ENCODE assay signal across 10 cellular contexts in genomic region chr6:49463612-49463967, GRCh38. TPM values are rescaled to one million over a fixed set of nuclear protein-coding genes. Genes with fewer than 3 reads are reported as not detected.
DNase-seq lines count a peak whose midpoint lies in the region; ATAC-seq, FAIRE-seq and TF ChIP-seq lines count a peak whose summit lies in the region.
"Had no signal": no experiment of that assay in that cellular context is flagged by ENCODE, and none has a peak within 500 bp of the region (broad histone marks: within the 10 kb centered on the region; RNA-seq: fewer than 3 reads in every experiment).

No MANE protein-coding gene starts in this region.

- TSS peak; percentile 92 for BruUV-seq in GM12878 (replicated peaks; lab: Mats Ljungman, UMichigan)

- ATAC-seq in HG03460 (IDR thresholded peaks at IDR 0.05; ENCODE audit: unreplicated experiment) (peak; percentile 8), GM12878 (peak; percentile 5), mucosa of descending colon (peak; percentile 4), GM18868 (IDR thresholded peaks at IDR 0.05; ENCODE audit: unreplicated experiment) (no peak), HG02798 (IDR thresholded peaks at IDR 0.05; ENCODE audit: poor library complexity, unreplicated experiment) (no peak)

- H3K4me1 ChIP-seq in GM12878 (ENCODE audit: control insufficient read depth, insufficient read depth, low read length): peaks cover 4% of the 10 kb centered on the region; the same call in 1 of the 2 replicates
- H3K4me1 ChIP-seq in mucosa of descending colon (ENCODE audit: low read depth): peaks cover 19% of the 10 kb centered on the region

- POLR2A ChIA-PET in GM12878 (lab: Charles Lee): no interaction called here

- DNase-seq in NCI-H748 treated with DMSO at 0.1 percent for 48 hours (lab: John Stamatoyannopoulos, UW) (peak; percentile 45), NCI-H748 (lab: John Stamatoyannopoulos, UW; ENCODE audit: unreplicated experiment) (no peak), GM12878 (ENCODE audit: low read depth, low spot score) (no peak), mucosa of descending colon (peak in 1 of 3 donors; percentile 6), HT-29 (ENCODE audit: low spot score) (no peak)

- SMC1A ChIA-PET in GM12878 (lab: Charles Lee; ENCODE audit: uncharacterized antibody, unreplicated experiment): no interaction called here

- TF ChIP-seq EP300 in GM12878 (IDR thresholded peaks at IDR 0.05; ENCODE audit: borderline replicate concordance in 1 of 2, control insufficient read depth in 1 of 2, low read depth in 2 of 2, low read length in 2 of 2): no peak

- intact Hi-C loops in GM12878 (cut with micrococcal nuclease; ENCODE audit: unreplicated experiment): no loop called here
- intact Hi-C loops in mucosa of descending colon (cut with DNase I, micrococcal nuclease): no loop called here

- H3K27me3 ChIP-seq in GM12878 (replicated peaks in 1 of 2; ENCODE audit: control insufficient read depth in 2 of 2, insufficient read depth in 2 of 2, low read length in 1 of 2): no peaks in the 10 kb centered on the region

- RAD21 ChIA-PET in GM12878 (lab: Charles Lee; ENCODE audit: unreplicated experiment): no interaction called here

- peak overlapping the region; percentile 89 for H3K9ac ChIP-seq in GM12878 (ENCODE audit: control insufficient read depth, insufficient read depth, low read length)

- H3K79me2 ChIP-seq in GM12878 (ENCODE audit: control insufficient read depth, insufficient read depth, low read length): peaks cover 42% of the 10 kb centered on the region

- H4K20me1 ChIP-seq in GM12878 (ENCODE audit: control insufficient read depth, insufficient read depth): no peaks in the 10 kb centered on the region

- 2% methylated on average over 4 of the region's 4 CpGs for WGBS in GM12878 (ENCODE audit: insufficient coverage, insufficient replicate concordance, low lambda C conversion rate, missing lambda C conversion rate)

- H3K36me3 ChIP-seq in GM12878 (ENCODE audit: control insufficient read depth in 2 of 2, insufficient read depth in 2 of 2, low read length in 1 of 2) (no peaks in the 10 kb centered on the region), mucosa of descending colon (ENCODE audit: low read depth) (no peaks in the 10 kb centered on the region)

- peak overlapping the region; percentile 80 for H3K27ac ChIP-seq in GM12878 (ENCODE audit: control insufficient read depth, insufficient read depth)

- peak overlapping the region; percentile 92 for H3K4me3 ChIP-seq in GM12878
- H3K4me3 ChIP-seq in mucosa of descending colon: peak overlapping the region; percentile 55

- CTCF ChIA-PET in GM12878 (lab: Yijun Ruan, JAX): no interaction called here

- no peak for TF ChIP-seq RAD21 in GM12878 (IDR thresholded peaks at IDR 0.05; ENCODE audit: insufficient read depth, low read depth, low read length)

- no peaks in the 10 kb centered on the region for H3K9me3 ChIP-seq in GM12878 (replicated peaks; ENCODE audit: control insufficient read depth, insufficient read depth, low read length)
- H3K9me3 ChIP-seq in mucosa of descending colon: no peaks in the 10 kb centered on the region

- TF ChIP-seq POLR2A in GM12878 (IDR thresholded peaks at IDR 0.05; ENCODE audit: low read depth, low read length): no peak

- FAIRE-seq in GM12878 (lab: Jason Lieb, UNC): no peak

- in situ Hi-C loops in GM12878 (cut with MboI): no loop called here

- H2AFZ ChIP-seq in GM12878 (ENCODE audit: control insufficient read depth, low read depth, low read length): peak overlapping the region; percentile 94

- peak overlapping the region; percentile 71 for H3K4me2 ChIP-seq in GM12878 (ENCODE audit: control insufficient read depth, insufficient read depth)

- no peak for TF ChIP-seq CTCF in GM12878 (IDR thresholded peaks at IDR 0.05 in 2 of 3, conservative IDR thresholded peaks at IDR 0.05 in 1 of 3; ENCODE audit: control insufficient read depth in 2 of 3, extremely low read depth in 1 of 3, insufficient read depth in 1 of 3, low read depth in 3 of 3, low read length in 3 of 3)
- TF ChIP-seq CTCF in mucosa of descending colon (IDR thresholded peaks at IDR 0.05): no peak

TF ChIP-seq in GM12878, 131 proteins besides CTCF, POLR2A, EP300 and RAD21:
- TF ChIP-seq KLF5 (IDR thresholded peaks at IDR 0.05; ENCODE audit: partially characterized antibody): no peak
- no peak for TF ChIP-seq JUND (IDR thresholded peaks at IDR 0.05; ENCODE audit: low read depth, low read length)
- TF ChIP-seq CHD4 (IDR thresholded peaks at IDR 0.05): no peak
- no peak for TF ChIP-seq RFX5 (IDR thresholded peaks at IDR 0.05; ENCODE audit: low read depth, low read length)
- no peak for TF ChIP-seq TARDBP (IDR thresholded peaks at IDR 0.05; ENCODE audit: borderline replicate concordance)
- no peak for TF ChIP-seq NRF1 (conservative IDR thresholded peaks at IDR 0.05; ENCODE audit: low read depth, low read length)

RNA-seq across cellular contexts. Expression of gene CENPQ, which starts 0.4 kb away (rescaled TPM):
- 5.4 TPM in 2 replicates for total RNA-seq in GM12878 (2013; cell fraction: nucleolus; rRNA removed)
- 9.6 and 11.6 TPM in 2 replicates for total RNA-seq in GM12878 (2014; rRNA removed)
- total RNA-seq in GM12878 (2014; rRNA removed; fragmentation: Illumina TruSeq; extraction: Trizol): 15.9 and 16.8 TPM in 2 replicates
- 9.6 and 10.8 TPM in 2 replicates for total RNA-seq in GM12878 (2021)
- 3.4 TPM for polyA plus RNA-seq in GM12878 (2011; ENCODE audit: low read depth)
- 17.7 and 34.4 TPM in 2 replicates for polyA plus RNA-seq in GM12878 (2011; rRNA removed)
- polyA plus RNA-seq in GM12878 (2011; cell fraction: cytosol; rRNA removed): 4.0 and 4.8 TPM in 2 replicates
- 8.3 and 9.4 TPM in 2 replicates for polyA plus RNA-seq in GM12878 (2011; cell fraction: nucleus; rRNA removed)
- polyA plus RNA-seq in GM12878 (2012): 7.5 and 9.1 TPM in 2 replicates
- 18.7 and 21.7 TPM in 2 replicates for polyA plus RNA-seq in GM12878 (2014; fragmentation: Illumina TruSeq; extraction: Trizol)
- 10 to 100 TPM; 23.6 to 34.2 TPM for polyA plus RNA-seq in GM12878 (2014; fragmentation: Nextera tagmentation; extraction: Ambion mirVana)
- polyA plus RNA-seq in GM12878 (2014; rRNA removed): 6.9 and 7.4 TPM in 2 replicates
- polyA plus RNA-seq in GM12878 (2016; fragmentation: Nextera tagmentation; extraction: Ambion mirVana): 10 to 100 TPM; 17.8 to 19.0 TPM
- 4.3 and 5.4 TPM in 2 replicates for polyA minus RNA-seq in GM12878 (2011; rRNA and poly(A)+ RNA removed)
- 1.3 and 2.6 TPM in 2 replicates for polyA minus RNA-seq in GM12878 (2011; cell fraction: cytosol; rRNA and poly(A)+ RNA removed)
- 1.6 and 2.6 TPM in 2 replicates for polyA minus RNA-seq in GM12878 (2011; cell fraction: nucleus; rRNA and poly(A)+ RNA removed)
- 1 to 10 TPM; 2.6 to 4.3 (median 3.0) TPM for total RNA-seq in mucosa of descending colon
- 3.3 and 3.5 TPM in 2 replicates for total RNA-seq in HT-29 (2014; rRNA removed; shearing (Covaris generic))

RNA-seq across cellular contexts. Expression of gene MMUT, which starts 0.5 kb away (rescaled TPM):
- 10.4 and 10.7 TPM in 2 replicates for total RNA-seq in GM12878 (2013; cell fraction: nucleolus; rRNA removed)
- 6.4 and 6.6 TPM in 2 replicates for total RNA-seq in GM12878 (2014; rRNA removed)
- total RNA-seq in GM12878 (2014; rRNA removed; fragmentation: Illumina TruSeq; extraction: Trizol): 12.2 and 12.9 TPM in 2 replicates
- 11.1 and 12.0 TPM in 2 replicates for total RNA-seq in GM12878 (2021)
- polyA plus RNA-seq in GM12878 (2011; ENCODE audit: low read depth): 8.2 TPM
- polyA plus RNA-seq in GM12878 (2011; rRNA removed): 15.3 and 24.6 TPM in 2 replicates
- 4.5 and 5.1 TPM in 2 replicates for polyA plus RNA-seq in GM12878 (2011; cell fraction: cytosol; rRNA removed)
- polyA plus RNA-seq in GM12878 (2011; cell fraction: nucleus; rRNA removed): 25.8 and 41.6 TPM in 2 replicates
- polyA plus RNA-seq in GM12878 (2012): 9.4 and 11.9 TPM in 2 replicates
- 13.1 and 15.5 TPM in 2 replicates for polyA plus RNA-seq in GM12878 (2014; fragmentation: Illumina TruSeq; extraction: Trizol)
- polyA plus RNA-seq in GM12878 (2014; fragmentation: Nextera tagmentation; extraction: Ambion mirVana): 10 to 100 TPM; 13.8 to 14.4 TPM
- 7.9 and 10.1 TPM in 2 replicates for polyA plus RNA-seq in GM12878 (2014; rRNA removed)
- 10 to 100 TPM; 20.7 to 21.5 TPM for polyA plus RNA-seq in GM12878 (2016; fragmentation: Nextera tagmentation; extraction: Ambion mirVana)
- polyA minus RNA-seq in GM12878 (2011; rRNA and poly(A)+ RNA removed): 10.7 and 12.1 TPM in 2 replicates
- 2.8 and 3.3 TPM in 2 replicates for polyA minus RNA-seq in GM12878 (2011; cell fraction: cytosol; rRNA and poly(A)+ RNA removed)
- polyA minus RNA-seq in GM12878 (2011; cell fraction: nucleus; rRNA and poly(A)+ RNA removed): 8.6 and 11.5 TPM in 2 replicates
- 10 to 100 TPM; 27.9 to 41.5 (median 31.5) TPM for total RNA-seq in mucosa of descending colon
- total RNA-seq in HT-29 (2014; rRNA removed; shearing (Covaris generic)): 3.8 and 4.4 TPM in 2 replicates

RNA-seq across cellular contexts. Expression of gene GLYATL3, which starts 36.1 kb away (rescaled TPM):
- not detected in 2 replicates for total RNA-seq in GM12878 (2013; cell fraction: nucleolus; rRNA removed)
- total RNA-seq in GM12878 (2014; rRNA removed): not detected in 2 replicates
- total RNA-seq in GM12878 (2014; rRNA removed; fragmentation: Illumina TruSeq; extraction: Trizol): not detected in 2 replicates
- not detected in 2 replicates for total RNA-seq in GM12878 (2021)
- not detected for polyA plus RNA-seq in GM12878 (2011; ENCODE audit: low read depth)
- not detected in 2 replicates for polyA plus RNA-seq in GM12878 (2011; rRNA removed)
- polyA plus RNA-seq in GM12878 (2011; cell fraction: cytosol; rRNA removed): not detected in 2 replicates
- polyA plus RNA-seq in GM12878 (2011; cell fraction: nucleus; rRNA removed): not detected in 2 replicates
- not detected in 2 replicates for polyA plus RNA-seq in GM12878 (2012)
- polyA plus RNA-seq in GM12878 (2014; fragmentation: Illumina TruSeq; extraction: Trizol): not detected in 2 replicates
- not detected for polyA plus RNA-seq in GM12878 (2014; fragmentation: Nextera tagmentation; extraction: Ambion mirVana)
- polyA plus RNA-seq in GM12878 (2014; rRNA removed): not detected in 2 replicates
- not detected for polyA plus RNA-seq in GM12878 (2016; fragmentation: Nextera tagmentation; extraction: Ambion mirVana)
- not detected in 2 replicates for polyA minus RNA-seq in GM12878 (2011; rRNA and poly(A)+ RNA removed)
- polyA minus RNA-seq in GM12878 (2011; cell fraction: cytosol; rRNA and poly(A)+ RNA removed): not detected in 2 replicates
- not detected in 2 replicates for polyA minus RNA-seq in GM12878 (2011; cell fraction: nucleus; rRNA and poly(A)+ RNA removed)
- total RNA-seq in mucosa of descending colon: not detected
- not detected in 2 replicates for total RNA-seq in HT-29 (2014; rRNA removed; shearing (Covaris generic))
- total RNA-seq: Daoy had no signal
- polyA plus RNA-seq: adipose tissue had no signal

Comparison
In these comparisons a context has a peak if more than half of its experiments do, and no peak if none do; other contexts are left out.
1. ATAC-seq: peak in HG03460 (single experiment), GM12878 (single experiment) and mucosa of descending colon (single experiment); none in GM18868 (single experiment) and HG02798 (single experiment).